Comparison of ENCODE assay signal across 12 cellular contexts in genomic region chr21:43956667-43957030, GRCh38. TPM values are rescaled to one million over a fixed set of nuclear protein-coding genes. Genes with fewer than 3 reads are reported as not detected.
DNase-seq lines count a peak whose midpoint lies in the region; ATAC-seq and TF ChIP-seq lines count a peak whose summit lies in the region.
"Had no signal": no experiment of that assay in that cellular context is flagged by ENCODE, and none has a peak within 500 bp of the region (broad histone marks: within the 10 kb centered on the region; RNA-seq: fewer than 3 reads in every experiment).

No MANE protein-coding gene starts in this region.

- no peaks in the 10 kb centered on the region for H3K36me3 ChIP-seq in Caco-2 (ENCODE audit: control insufficient read depth, insufficient read depth, low read length)
- H3K36me3 ChIP-seq: ovary had no signal

- no peaks in the 10 kb centered on the region for H3K9me3 ChIP-seq in Caco-2
- H3K9me3 ChIP-seq: ovary, upper lobe of left lung had no signal

- no peak for ATAC-seq in memory B cell (ENCODE audit: low read depth)

- no TSS peak for BruUV-seq in Caco-2 (replicated peaks; lab: Mats Ljungman, UMichigan)

- 0 out of 2 replicates have a peak, but pooled peaks cover 7% of the 10 kb centered on the region for H3K4me1 ChIP-seq in Caco-2

- H3K27me3 Mint-ChIP-seq in memory B cell (no peaks in the 10 kb centered on the region), Caco-2 (ENCODE audit: insufficient read depth, unreplicated experiment) (no peaks in the 10 kb centered on the region)

- POLR2A ChIA-PET in AG04449 (lab: Yijun Ruan, JAX): no interaction called here
- POLR2A ChIA-PET in Caco-2 (lab: Charles Lee): no interaction called here

- H3K27ac Mint-ChIP-seq in memory B cell: peak overlapping the region; percentile 39
- no peak overlapping the region for H3K27ac Mint-ChIP-seq in Caco-2 (ENCODE audit: unreplicated experiment)

- H3K4me3 ChIP-seq in AG04449 (ENCODE audit: low read depth, low read length) (no peak overlapping the region), Caco-2 (ENCODE audit: low read depth, low read length) (no peak overlapping the region)
- H3K4me3 ChIP-seq: ovary, upper lobe of left lung had no signal

- CTCF ChIA-PET in AG04449 (lab: Yijun Ruan, JAX): interaction anchor here (1.8 kb wide), 1 partner anchor 18 kb away, joined by 5 read pairs; no protein-coding TSS in a partner anchor
- CTCF ChIA-PET in Caco-2 (lab: Charles Lee): no interaction called here

- H3K9me3 Mint-ChIP-seq in memory B cell (no peaks in the 10 kb centered on the region), Caco-2 (ENCODE audit: unreplicated experiment) (no peaks in the 10 kb centered on the region)

- H3K36me3 Mint-ChIP-seq in memory B cell (peaks cover 7% of the 10 kb centered on the region), Caco-2 (ENCODE audit: insufficient read depth, unreplicated experiment) (peaks cover 4% of the 10 kb centered on the region)

- H3K27me3 ChIP-seq in Caco-2 (replicated peaks; ENCODE audit: control insufficient read depth, insufficient read depth, low read length): no peaks in the 10 kb centered on the region
- H3K27me3 ChIP-seq: ovary, upper lobe of left lung had no signal

- intact Hi-C loops in posterior cingulate gyrus (cut with DNase I) (no loop called here), Caco-2 (cut with micrococcal nuclease; ENCODE audit: unreplicated experiment) (no loop called here)

- H3K4me1 Mint-ChIP-seq in memory B cell: peaks cover 7% of the 10 kb centered on the region
- H3K4me1 Mint-ChIP-seq in Caco-2 (ENCODE audit: low read depth, unreplicated experiment): no peaks in the 10 kb centered on the region

- H3K4me3 Mint-ChIP-seq in memory B cell: peak overlapping the region; percentile 37
- H3K4me3 Mint-ChIP-seq in Caco-2 (ENCODE audit: unreplicated experiment): no peak overlapping the region

- TF ChIP-seq CTCF in AG04449 (IDR thresholded peaks at IDR 0.05; ENCODE audit: insufficient read depth, low read length, missing control alignments) (no peak), Caco-2 (IDR thresholded peaks at IDR 0.05; ENCODE audit: insufficient read depth in 1 of 2, low read depth in 1 of 2, low read length in 1 of 2, severe bottlenecking in 1 of 2, unreplicated experiment in 1 of 2) (no peak)

- DNase-seq in AG04449 (ENCODE audit: low read depth, low spot score) (peak; percentile 4), M059J (ENCODE audit: low read depth) (peak; percentile 38), dermis blood vessel endothelial cell (peak; percentile 61), memory B cell (ENCODE audit: low spot score in 2 of 2) (no peak), posterior cingulate gyrus (no peak), Caco-2 (no peak), NK-92 (lab: John Stamatoyannopoulos, UW; ENCODE audit: unreplicated experiment) (no peak)
- DNase-seq in stimulated activated CD8-positive, alpha-beta memory T cell treated with anti-CD3 and anti-CD28 coated beads, Interleukin-4, amount 100 ng/mL, for 48 hours: no peak
- DNase-seq: activated naive CD4-positive, alpha-beta T cell treated with anti-CD3 and anti-CD28 coated beads, Interleukin-2, amount 50 U/mL, for 16 hours; mesenchymal stem cell; ovary had no signal

RNA-seq across cellular contexts. Expression of gene TRAPPC10, which starts 55.5 kb away (rescaled TPM):
- 18.4 and 33.1 TPM in 2 replicates for total RNA-seq in M059J (2014; rRNA removed; shearing (Covaris generic))
- total RNA-seq in dermis blood vessel endothelial cell (25.5 and 27.0 TPM in 2 replicates), Caco-2 (2022) (43.4 and 49.4 TPM in 2 replicates)

Comparison
In these comparisons a context has a peak if more than half of its experiments do, and no peak if none do; other contexts are left out.
1. DNase-seq: peak in AG04449 (single experiment), M059J (single experiment) and dermis blood vessel endothelial cell (single experiment); none in memory B cell (0 of 2), stimulated activated CD8-positive, alpha-beta memory T cell treated with anti-CD3 and anti-CD28 coated beads, Interleukin-4, amount 100 ng/mL, for 48 hours (single experiment), posterior cingulate gyrus (0 of 10), Caco-2 (0 of 2) and NK-92 (single experiment).